In genomic region chr3:57998366-57999283, GRCh38 we compare ENCODE assay signal across 8 cellular contexts. TPM values are rescaled to one million over a fixed set of nuclear protein-coding genes. Genes with fewer than 3 reads are reported as not detected.
A peak's percentile ranks its signal among the peaks of the same experiment; 100 is the strongest.
DNase-seq lines count a peak whose midpoint lies in the region; ATAC-seq and TF ChIP-seq lines count a peak whose summit lies in the region.

No MANE protein-coding gene starts in this region.

- peaks cover 15 to 23% of the 10 kb centered on the region in 2 donors for H3K4me1 Mint-ChIP-seq in stimulated activated naive B cell treated with anti-CD40 and anti-IgM and Interleukin-4, amounts not matched to agents 10 μg/mL and 1 μg/mL and 100 μg/mL, for 72 hours

- peak overlapping the region; percentile 40 for H3K4me3 ChIP-seq in fibroblast of the aortic adventitia (ENCODE audit: low read depth, low read length)

- peak; percentile 83 to 87 for ATAC-seq in stimulated activated naive B cell treated with anti-CD40 and anti-IgM and Interleukin-4, amounts not matched to agents 10 μg/mL and 1 μg/mL and 100 μg/mL, for 72 hours (replicated peaks)
- ATAC-seq in GM19467 (IDR thresholded peaks at IDR 0.05; ENCODE audit: unreplicated experiment) (no peak), HG03039 (IDR thresholded peaks at IDR 0.05; ENCODE audit: unreplicated experiment) (no peak)

- no peaks in the 10 kb centered on the region for H3K36me3 Mint-ChIP-seq in stimulated activated naive B cell treated with anti-CD40 and anti-IgM and Interleukin-4, amounts not matched to agents 10 μg/mL and 1 μg/mL and 100 μg/mL, for 72 hours

- H3K27ac ChIP-seq in RWPE1: peak overlapping the region; percentile 74

- POLR2A ChIA-PET in RWPE1 (lab: Yijun Ruan, JAX; ENCODE audit: low non-redundant PET): no interaction called here

- CTCF ChIA-PET in RWPE1 (lab: Yijun Ruan, JAX): no interaction called here

- DNase-seq in A172 (ENCODE audit: low spot score): peak; percentile 50
- DNase-seq in GM20000 (ENCODE audit: low spot score): peak; percentile 56
- DNase-seq in RWPE1 (ENCODE audit: low spot score): no peak
- peak; percentile 68 for DNase-seq in fibroblast of the aortic adventitia (ENCODE audit: low read depth)
- DNase-seq in stimulated activated naive B cell treated with anti-CD40 and anti-IgM and Interleukin-4, amounts not matched to agents 10 μg/mL and 1 μg/mL and 100 μg/mL, for 72 hours: no peak
- no peak for DNase-seq in amniotic stem cell (lab: John Stamatoyannopoulos, UW)

- H3K9me3 Mint-ChIP-seq in stimulated activated naive B cell treated with anti-CD40 and anti-IgM and Interleukin-4, amounts not matched to agents 10 μg/mL and 1 μg/mL and 100 μg/mL, for 72 hours: no peaks in the 10 kb centered on the region

- peak overlapping the region; percentile 63 to 73 for H3K4me3 Mint-ChIP-seq in stimulated activated naive B cell treated with anti-CD40 and anti-IgM and Interleukin-4, amounts not matched to agents 10 μg/mL and 1 μg/mL and 100 μg/mL, for 72 hours

- peak overlapping the region; percentile 80 for H3K27ac Mint-ChIP-seq in stimulated activated naive B cell treated with anti-CD40 and anti-IgM and Interleukin-4, amounts not matched to agents 10 μg/mL and 1 μg/mL and 100 μg/mL, for 72 hours

- no peak for TF ChIP-seq CTCF in GM20000 (IDR thresholded peaks at IDR 0.05; ENCODE audit: extremely low read depth, missing control alignments)
- no peak for TF ChIP-seq CTCF in RWPE1 (conservative IDR thresholded peaks at IDR 0.05; ENCODE audit: low read depth)
- TF ChIP-seq CTCF in fibroblast of the aortic adventitia (IDR thresholded peaks at IDR 0.05; ENCODE audit: insufficient read depth, low read length): no peak

- H3K27me3 Mint-ChIP-seq in stimulated activated naive B cell treated with anti-CD40 and anti-IgM and Interleukin-4, amounts not matched to agents 10 μg/mL and 1 μg/mL and 100 μg/mL, for 72 hours: no peaks in the 10 kb centered on the region

RNA-seq across cellular contexts. Expression of gene FLNB, which starts 9.6 kb away (rescaled TPM):
- 225 and 260 TPM in 2 replicates for total RNA-seq in A172 (2014; rRNA removed; shearing (Covaris generic))
- 44.0 and 69.0 TPM in 2 replicates for total RNA-seq in fibroblast of the aortic adventitia (ENCODE audit: low replicate concordance)

Comparison
In these comparisons a context has a peak if more than half of its experiments do, and no peak if none do; other contexts are left out.
1. DNase-seq: peak in A172 (single experiment), GM20000 (single experiment) and fibroblast of the aortic adventitia (single experiment); none in RWPE1 (single experiment), stimulated activated naive B cell treated with anti-CD40 and anti-IgM and Interleukin-4, amounts not matched to agents 10 μg/mL and 1 μg/mL and 100 μg/mL, for 72 hours (single experiment) and amniotic stem cell (single experiment).
2. ATAC-seq: peak in stimulated activated naive B cell treated with anti-CD40 and anti-IgM and Interleukin-4, amounts not matched to agents 10 μg/mL and 1 μg/mL and 100 μg/mL, for 72 hours (2 of 2); none in GM19467 (single experiment) and HG03039 (single experiment).